23 cellular contexts compared by ENCODE assay signal in genomic region chr16:9035986-9036385, GRCh38. TPM values are rescaled to one million over a fixed set of nuclear protein-coding genes. Genes with fewer than 3 reads are reported as not detected.
DNase-seq lines count a peak whose midpoint lies in the region; ATAC-seq, FAIRE-seq and TF ChIP-seq lines count a peak whose summit lies in the region.
"Had no signal": no experiment of that assay in that cellular context is flagged by ENCODE, and none has a peak within 500 bp of the region (broad histone marks: within the 10 kb centered on the region; RNA-seq: fewer than 3 reads in every experiment).

No MANE protein-coding gene starts in this region.

- no peak for ATAC-seq in HG03108 (IDR thresholded peaks at IDR 0.05; ENCODE audit: unreplicated experiment)
- ATAC-seq in HG03175 (IDR thresholded peaks at IDR 0.05; ENCODE audit: unreplicated experiment) = no peak
- ATAC-seq: GM12878 had no signal

- DNase-seq in EH (ENCODE audit: low read depth) = peak; percentile 13
- peak; percentile 55 for DNase-seq in SK-MEL-5 (ENCODE audit: low read depth, low spot score)
- peak; percentile 85 for DNase-seq in foreskin melanocyte
- no peak for DNase-seq in tibial artery
- DNase-seq in D721Med (ENCODE audit: insufficient read length, low spot score) = no peak
- DNase-seq: 8988T; ACHN; BE2C; C1 segment of cervical spinal cord; Caco-2; CD4-positive, alpha-beta memory T cell; CD4-positive, CD25-positive, alpha-beta regulatory T cell; CD8-positive, alpha-beta memory T cell; DMS79 treated with DMSO at 0.1 percent for 48 hours; EL; GDM1 had no signal

- no peaks in the 10 kb centered on the region for H3K9me3 ChIP-seq in tibial artery
- H3K9me3 ChIP-seq: BE2C, Caco-2 had no signal

- no peak for FAIRE-seq in D721Med (lab: Jason Lieb, UNC)
- FAIRE-seq: A204.1, GM12878, GM12892, GM18507 had no signal

- intact Hi-C loops in tibial artery (cut with DNase I; ENCODE audit: low total_unique reads) = no loop called here

- H3K4me1 ChIP-seq in tibial artery = no peaks in the 10 kb centered on the region
- H3K4me1 ChIP-seq: BE2C, Caco-2 had no signal

- no peak overlapping the region for H3K4me3 ChIP-seq in tibial artery
- H3K4me3 ChIP-seq: BLaER1, GM12878 had no signal

- H3K27ac ChIP-seq in tibial artery = no peak overlapping the region
- H3K27ac ChIP-seq: BLaER1 had no signal

- no peaks in the 10 kb centered on the region for H3K36me3 ChIP-seq in tibial artery
- H3K36me3 ChIP-seq: BE2C, BLaER1 had no signal

- in situ Hi-C loops in SK-MEL-5 (cut with HindIII; ENCODE audit: low pct_unique_long_range_greater_than_20kb, low sequenced_read_pairs) = no loop called here

- H3K27me3 ChIP-seq in tibial artery = no peaks in the 10 kb centered on the region
- H3K27me3 ChIP-seq: BE2C, BLaER1 had no signal

- no peak for TF ChIP-seq CTCF in tibial artery (IDR thresholded peaks at IDR 0.05)
- TF ChIP-seq CTCF in D721Med (IDR thresholded peaks at IDR 0.05; ENCODE audit: insufficient read depth, missing control alignments) = no peak

RNA-seq across cellular contexts. Expression of gene HAPSTR1, which starts 55.5 kb away (rescaled TPM):
- total RNA-seq in SK-MEL-5 (2014; rRNA removed; shearing (Covaris generic)) = 39.3 and 43.8 TPM in 2 replicates
- 26.0 and 28.8 TPM in 2 replicates for polyA plus RNA-seq in SK-MEL-5 (2015; cell fraction: cytosol; rRNA removed)
- polyA plus RNA-seq in SK-MEL-5 (2015; cell fraction: nucleus; rRNA removed) = 19.1 and 27.4 TPM in 2 replicates

Comparison
In these comparisons a context has a peak if more than half of its experiments do, and no peak if none do; other contexts are left out.
1. DNase-seq: peak in EH (single experiment), SK-MEL-5 (single experiment) and foreskin melanocyte (single experiment); none in tibial artery (0 of 2) and D721Med (single experiment).